Comparison of ENCODE assay signal across 9 cellular contexts in genomic region chr3:184379375-184380209, GRCh38. TPM values are rescaled to one million over a fixed set of nuclear protein-coding genes. Genes with fewer than 3 reads are reported as not detected.
DNase-seq lines count a peak whose midpoint lies in the region; ATAC-seq, FAIRE-seq and TF ChIP-seq lines count a peak whose summit lies in the region.
"Had no signal": no experiment of that assay in that cellular context is flagged by ENCODE, and none has a peak within 500 bp of the region (broad histone marks: within the 10 kb centered on the region; RNA-seq: fewer than 3 reads in every experiment).

CHRD (plus strand) TSS chr3:184380054; CDS start chr3:184380319, 265 bp downstream.

- no peaks in the 10 kb centered on the region for H3K9me3 Mint-ChIP-seq in activated naive CD4-positive, alpha-beta T cell treated with anti-CD3 and anti-CD28 coated beads, Interleukin-2, amount 50 U/mL, for 24 hours
- peaks cover 0 to 3% (median 0%) of the 10 kb centered on the region in 11 donors for H3K9me3 Mint-ChIP-seq in naive thymus-derived CD4-positive, alpha-beta T cell

- WGBS in aorta, 2 donors: 14 to 51% methylated on average over 18 to 71 of the region's 73 CpGs

- DNase-seq in activated naive CD4-positive, alpha-beta T cell treated with anti-CD3 and anti-CD28 coated beads, Interleukin-2, amount 50 U/mL, for 16 hours: no peak
- DNase-seq in epithelial cell of proximal tubule (ENCODE audit: low read depth): no peak
- no peak for DNase-seq in naive thymus-derived CD4-positive, alpha-beta T cell
- peak in 1 of 2 donors; percentile 80 for DNase-seq in aorta
- DNase-seq in RCC 7860 (ENCODE audit: low spot score): no peak
- no peak for DNase-seq in NCI-H1694 (lab: John Stamatoyannopoulos, UW)

- no peaks in the 10 kb centered on the region for H3K9me3 ChIP-seq in naive thymus-derived CD4-positive, alpha-beta T cell (ENCODE audit: control insufficient read depth in 2 of 3, low read length in 3 of 3)
- H3K9me3 ChIP-seq in aorta (ENCODE audit: control insufficient read depth, low read length): no peaks in the 10 kb centered on the region

- CTCF ChIA-PET in naive thymus-derived CD4-positive, alpha-beta T cell (lab: Charles Lee): no interaction called here

- no peak within 1 kb of the TSS for H3K27ac Mint-ChIP-seq in activated naive CD4-positive, alpha-beta T cell treated with anti-CD3 and anti-CD28 coated beads, Interleukin-2, amount 50 U/mL, for 24 hours
- no peak within 1 kb of the TSS for H3K27ac Mint-ChIP-seq in naive thymus-derived CD4-positive, alpha-beta T cell

- peaks cover 4 to 5% of the 10 kb centered on the region in 2 donors for H3K4me1 ChIP-seq in naive thymus-derived CD4-positive, alpha-beta T cell (ENCODE audit: control insufficient read depth in 2 of 2, insufficient read depth in 2 of 2, low read length in 2 of 2)
- no peaks in the 10 kb centered on the region for H3K4me1 ChIP-seq in aorta (ENCODE audit: control insufficient read depth in 1 of 2, insufficient read depth in 2 of 2, low read length in 2 of 2)

- no peaks in the 10 kb centered on the region for H3K36me3 Mint-ChIP-seq in activated naive CD4-positive, alpha-beta T cell treated with anti-CD3 and anti-CD28 coated beads, Interleukin-2, amount 50 U/mL, for 24 hours
- H3K36me3 Mint-ChIP-seq in naive thymus-derived CD4-positive, alpha-beta T cell: peaks cover 0 to 1% (median 0%) of the 10 kb centered on the region in 5 donors

- TF ChIP-seq CTCF in epithelial cell of proximal tubule (conservative IDR thresholded peaks at IDR 0.05; ENCODE audit: low read depth, low read length): no peak

- POLR2A ChIA-PET in naive thymus-derived CD4-positive, alpha-beta T cell (lab: Charles Lee): interaction anchor here (0.7 to 1.6 kb wide), 2 partner anchors 12 to 18 kb away, joined by 3 to 4 read pairs; partner anchors contain the start of genes CLCN2 and POLR2H

- H3K4me3 ChIP-seq in epithelial cell of proximal tubule (ENCODE audit: low read depth, low read length): peak within 1 kb of the TSS; percentile 54
- H3K4me3 ChIP-seq in naive thymus-derived CD4-positive, alpha-beta T cell (ENCODE audit: low read length): peak within 1 kb of the TSS; percentile 36
- H3K4me3 ChIP-seq in aorta (ENCODE audit: low read length in 2 of 2): peak within 1 kb of the TSS; percentile 63 to 81

- H3K36me3 ChIP-seq in naive thymus-derived CD4-positive, alpha-beta T cell (ENCODE audit: control insufficient read depth in 2 of 3, insufficient read depth in 3 of 3, low read length in 3 of 3): no peaks in the 10 kb centered on the region
- H3K36me3 ChIP-seq in aorta (ENCODE audit: control insufficient read depth in 1 of 2, insufficient read depth in 2 of 2, low read length in 1 of 2): no peaks in the 10 kb centered on the region

- no peak for ATAC-seq in naive thymus-derived CD4-positive, alpha-beta T cell
- ATAC-seq in aorta (ENCODE audit: low FRiP score): peak; percentile 64
- no peak for ATAC-seq in GM18868 (IDR thresholded peaks at IDR 0.05; ENCODE audit: unreplicated experiment)

- peaks cover 0 to 9% of the 10 kb centered on the region in 2 donors for H3K27me3 ChIP-seq in naive thymus-derived CD4-positive, alpha-beta T cell (ENCODE audit: control insufficient read depth in 2 of 2, insufficient read depth in 2 of 2, low read length in 2 of 2)
- H3K27me3 ChIP-seq in aorta (ENCODE audit: control insufficient read depth in 1 of 2, insufficient read depth in 2 of 2, low read length in 1 of 2): no peaks in the 10 kb centered on the region

- no peak within 1 kb of the TSS for H3K27ac ChIP-seq in naive thymus-derived CD4-positive, alpha-beta T cell (ENCODE audit: low read depth, low read length)
- no peak within 1 kb of the TSS for H3K27ac ChIP-seq in aorta (ENCODE audit: low read depth in 1 of 2, low read length in 2 of 2)
- H3K27ac ChIP-seq: HL-60 had no signal

- H3K27me3 Mint-ChIP-seq in activated naive CD4-positive, alpha-beta T cell treated with anti-CD3 and anti-CD28 coated beads, Interleukin-2, amount 50 U/mL, for 24 hours: peaks cover 27% of the 10 kb centered on the region
- H3K27me3 Mint-ChIP-seq in naive thymus-derived CD4-positive, alpha-beta T cell: peaks cover 38 to 84% (median 48%) of the 10 kb centered on the region in 5 donors

- FAIRE-seq in RCC 7860 (lab: Jason Lieb, UNC): no peak

- peak within 1 kb of the TSS; percentile 82 for H3K4me3 Mint-ChIP-seq in activated naive CD4-positive, alpha-beta T cell treated with anti-CD3 and anti-CD28 coated beads, Interleukin-2, amount 50 U/mL, for 24 hours
- H3K4me3 Mint-ChIP-seq in naive thymus-derived CD4-positive, alpha-beta T cell: peak within 1 kb of the TSS; percentile 72 to 85 (median 81)

- intact Hi-C loops in naive thymus-derived CD4-positive, alpha-beta T cell (cut with micrococcal nuclease): no loop called here
- intact Hi-C loops in aorta (cut with DNase I): no loop called here

- H3K4me1 Mint-ChIP-seq in activated naive CD4-positive, alpha-beta T cell treated with anti-CD3 and anti-CD28 coated beads, Interleukin-2, amount 50 U/mL, for 24 hours: peaks cover 9% of the 10 kb centered on the region
- H3K4me1 Mint-ChIP-seq in naive thymus-derived CD4-positive, alpha-beta T cell: peaks cover 0 to 15% (median 8%) of the 10 kb centered on the region in 7 donors

RNA-seq across cellular contexts. Expression of gene CHRD, which starts in this region (rescaled TPM):
- total RNA-seq in epithelial cell of proximal tubule (not detected in 2 replicates), aorta (10 to 100 TPM; 12.0 to 46.5 TPM)
- total RNA-seq in naive thymus-derived CD4-positive, alpha-beta T cell: not detected
- polyA plus RNA-seq in naive thymus-derived CD4-positive, alpha-beta T cell: not detected
- 10 to 100 TPM in 1 of 2 donors, under 1 TPM in 1; 0.38 to 11.9 TPM for polyA plus RNA-seq in aorta

Comparison
In these comparisons a context has a peak if more than half of its experiments do, and no peak if none do; other contexts are left out.
1. RNA of gene CHRD (total RNA-seq): 12.0 to 46.5 TPM in aorta; not detected in epithelial cell of proximal tubule and not detected in naive thymus-derived CD4-positive, alpha-beta T cell; every median in the first group is over 4 times any median in the second.
2. Peak in every context shown above with its lines, with median percentiles within 50 percentile points of each other: H3K4me3 ChIP-seq.